Comparison of ENCODE assay signal across 8 cellular contexts in the genomic region with DNA sequence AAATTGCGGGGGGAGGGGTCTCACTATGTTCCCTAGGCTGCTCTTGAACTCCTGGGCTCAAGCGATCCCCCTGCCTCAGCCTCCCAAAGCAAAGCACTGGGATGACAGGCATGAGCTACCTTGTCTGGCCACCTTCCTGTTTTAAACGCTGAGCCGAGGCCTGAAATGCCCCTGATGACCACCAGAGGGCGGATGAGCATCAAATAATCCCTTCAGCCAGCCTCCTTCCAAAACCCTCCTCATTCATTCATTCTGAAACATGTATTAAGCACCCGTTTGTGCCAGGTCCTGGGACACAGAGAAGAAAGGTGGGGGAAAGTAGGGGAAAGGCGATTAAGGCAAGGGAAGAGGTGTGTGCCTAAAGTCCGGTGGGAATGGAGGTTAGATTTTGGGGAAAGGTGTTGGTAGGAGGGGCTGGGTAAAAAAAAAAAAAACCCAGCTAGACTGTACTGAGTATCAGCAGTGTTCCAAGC. TPM values are rescaled to one million over a fixed set of nuclear protein-coding genes. Genes with fewer than 3 reads are reported as not detected.
DNase-seq lines count a peak whose midpoint lies in the region; TF ChIP-seq lines count a peak whose summit lies in the region.

No MANE protein-coding gene starts in this region.

- no peaks in the 10 kb centered on the region for H3K36me3 ChIP-seq in thyroid gland

- no peaks in the 10 kb centered on the region for H3K27me3 ChIP-seq in thyroid gland

- no peak for TF ChIP-seq POLR2A in thyroid gland (IDR thresholded peaks at IDR 0.05)

- 2% methylated on average over 8 of the region's 8 CpGs for WGBS in thyroid gland, 2 donors

- H3K4me3 ChIP-seq in fibroblast of the aortic adventitia (ENCODE audit: low read depth, low read length) (no peak overlapping the region), thyroid gland (replicated peaks in 1 of 3) (no peak overlapping the region)

- intact Hi-C loops in thyroid gland (cut with DNase I) = loop anchor here (1.0 kb wide), 1 partner anchor 38 kb away; no protein-coding TSS in a partner anchor

- TF ChIP-seq CTCF in fibroblast of the aortic adventitia (IDR thresholded peaks at IDR 0.05; ENCODE audit: insufficient read depth, low read length) = peak; percentile 92
- peak; percentile 85 to 99 (median 94) for TF ChIP-seq CTCF in thyroid gland (IDR thresholded peaks at IDR 0.05)

- H3K9me3 ChIP-seq in thyroid gland = no peaks in the 10 kb centered on the region

- DNase-seq in ELF-1 (ENCODE audit: low read depth, low spot score) = peak; percentile 96
- DNase-seq in LoVo (ENCODE audit: low spot score) = peak; percentile 82
- peak; percentile 78 for DNase-seq in RPMI7951 (ENCODE audit: low read depth)
- DNase-seq in activated T-helper 1 cell treated with Interleukin-2 at 50 U/mL for 16 hours (ENCODE audit: low read depth) = peak; percentile 67
- DNase-seq in fibroblast of the aortic adventitia (ENCODE audit: low read depth) = peak; percentile 87
- peak; percentile 62 for DNase-seq in occipital lobe (lab: John Stamatoyannopoulos, UW)
- DNase-seq in thyroid gland = peak; percentile 84 to 90
- no peak for DNase-seq in iPS-NIHi11 (ENCODE audit: low spot score)

- peaks cover 32 to 45% of the 10 kb centered on the region in 2 donors for H3K4me1 ChIP-seq in thyroid gland

- no peak overlapping the region for H3K27ac ChIP-seq in thyroid gland

RNA-seq across cellular contexts. Expression of gene PTMA, which starts 30.7 kb away (rescaled TPM):
- total RNA-seq in RPMI7951 (2014; rRNA removed; shearing (Covaris generic)) = 1,433 and 1,788 TPM in 2 replicates
- total RNA-seq in fibroblast of the aortic adventitia (ENCODE audit: low replicate concordance) (893 and 2,614 TPM in 2 replicates), occipital lobe (647 TPM), thyroid gland (1,000 to 10,000 TPM in 3 of 4 donors, 100 to 1,000 TPM in 1; 631 to 1,160 (median 1,099) TPM)
